8 cellular contexts compared by ENCODE assay signal in genomic region chr19:1205114-1206062, GRCh38. TPM values are rescaled to one million over a fixed set of nuclear protein-coding genes. Genes with fewer than 3 reads are reported as not detected.
DNase-seq lines count a peak whose midpoint lies in the region; ATAC-seq, FAIRE-seq and TF ChIP-seq lines count a peak whose summit lies in the region.

A gene with protein sequence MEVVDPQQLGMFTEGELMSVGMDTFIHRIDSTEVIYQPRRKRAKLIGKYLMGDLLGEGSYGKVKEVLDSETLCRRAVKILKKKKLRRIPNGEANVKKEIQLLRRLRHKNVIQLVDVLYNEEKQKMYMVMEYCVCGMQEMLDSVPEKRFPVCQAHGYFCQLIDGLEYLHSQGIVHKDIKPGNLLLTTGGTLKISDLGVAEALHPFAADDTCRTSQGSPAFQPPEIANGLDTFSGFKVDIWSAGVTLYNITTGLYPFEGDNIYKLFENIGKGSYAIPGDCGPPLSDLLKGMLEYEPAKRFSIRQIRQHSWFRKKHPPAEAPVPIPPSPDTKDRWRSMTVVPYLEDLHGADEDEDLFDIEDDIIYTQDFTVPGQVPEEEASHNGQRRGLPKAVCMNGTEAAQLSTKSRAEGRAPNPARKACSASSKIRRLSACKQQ (plus strand): TSS chr19:1205778. CDS start chr19:1206914, 1,136 bp downstream.

- DNase-seq in NCI-H128 (lab: John Stamatoyannopoulos, UW; ENCODE audit: unreplicated experiment) (peak; percentile 91), SW 1271 (lab: John Stamatoyannopoulos, UW) (peak; percentile 91 to 94), Right ventricle myocardium inferior (ENCODE audit: missing footprints) (peak; percentile 100), pancreas (peak; percentile 99 to 100 (median 99)), thyroid gland (peak; percentile 99)
- peak; percentile 99 for DNase-seq in activated naive CD8-positive, alpha-beta T cell treated with anti-CD3 and anti-CD28 coated beads, Interleukin-2, amount 50 U/mL, for 16 hours (ENCODE audit: low read depth, low spot score)

- intact Hi-C loops in Right ventricle myocardium inferior (cut with DNase I) (no loop called here), pancreas (cut with DNase I) (no loop called here), thyroid gland (cut with DNase I) (no loop called here)

- H3K27ac ChIP-seq in pancreas, result peak within 1 kb of the TSS; percentile 35 to 76 (median 74)
- peak within 1 kb of the TSS; percentile 62 to 79 (median 79) for H3K27ac ChIP-seq in thyroid gland

- H3K4me1 ChIP-seq in pancreas, result peaks cover 9 to 26% (median 25%) of the 10 kb centered on the region in 3 donors
- H3K4me1 ChIP-seq in thyroid gland, result peaks cover 32 to 33% of the 10 kb centered on the region in 2 donors

- H3K4me3 ChIP-seq in pancreas (peak within 1 kb of the TSS; percentile 58 to 83 (median 76)), thyroid gland (replicated peaks in 1 of 3) (peak within 1 kb of the TSS; percentile 35 to 83 (median 58))

- H3K9me3 ChIP-seq in pancreas, result no peaks in the 10 kb centered on the region
- H3K9me3 ChIP-seq in thyroid gland, result no peaks in the 10 kb centered on the region

- no peaks in the 10 kb centered on the region for H3K27me3 ChIP-seq in pancreas
- H3K27me3 ChIP-seq in thyroid gland, result no peaks in the 10 kb centered on the region

- TF ChIP-seq CTCF in pancreas (IDR thresholded peaks at IDR 0.05) (no peak), thyroid gland (IDR thresholded peaks at IDR 0.05) (no peak)

- peak; percentile 51 for FAIRE-seq in pancreas (lab: Jason Lieb, UNC)

- WGBS in pancreas, 2 donors, result 3 to 5% methylated on average over 55 to 106 of the region's 106 CpGs
- WGBS in thyroid gland, 2 donors, result 11 to 29% methylated on average over 13 to 31 of the region's 106 CpGs

- TF ChIP-seq POLR2A in GM10847 (IDR thresholded peaks at IDR 0.05; ENCODE audit: extremely low read depth, insufficient read length) (peak; percentile 75), thyroid gland (IDR thresholded peaks at IDR 0.05) (peak; percentile 61 to 84)

- ATAC-seq in HG02642 (IDR thresholded peaks at IDR 0.05; ENCODE audit: poor library complexity, unreplicated experiment), result peak; percentile 89
- ATAC-seq in Right ventricle myocardium inferior, result peak; percentile 95
- ATAC-seq in pancreas, result peak; percentile 84 to 93 (median 89)

- no peaks in the 10 kb centered on the region for H3K36me3 ChIP-seq in pancreas
- no peaks in the 10 kb centered on the region for H3K36me3 ChIP-seq in thyroid gland

RNA-seq across cellular contexts. Expression of the gene that starts here (rescaled TPM):
- 49.9 TPM for total RNA-seq in Right ventricle myocardium inferior
- total RNA-seq in pancreas, result 10 to 100 TPM; 20.1 to 38.6 (median 23.4) TPM
- 10 to 100 TPM; 43.6 to 62.2 TPM for polyA plus RNA-seq in pancreas
- 10 to 100 TPM; 60.2 to 83.4 (median 71.1) TPM for total RNA-seq in thyroid gland

Comparison
In these comparisons a context has a peak if more than half of its experiments do, and no peak if none do; other contexts are left out.
1. Peak in every context shown above with its lines: DNase-seq, ATAC-seq, H3K4me3 ChIP-seq and H3K27ac ChIP-seq.